ENCODE assay signal across 18 cellular contexts in the genomic region with DNA sequence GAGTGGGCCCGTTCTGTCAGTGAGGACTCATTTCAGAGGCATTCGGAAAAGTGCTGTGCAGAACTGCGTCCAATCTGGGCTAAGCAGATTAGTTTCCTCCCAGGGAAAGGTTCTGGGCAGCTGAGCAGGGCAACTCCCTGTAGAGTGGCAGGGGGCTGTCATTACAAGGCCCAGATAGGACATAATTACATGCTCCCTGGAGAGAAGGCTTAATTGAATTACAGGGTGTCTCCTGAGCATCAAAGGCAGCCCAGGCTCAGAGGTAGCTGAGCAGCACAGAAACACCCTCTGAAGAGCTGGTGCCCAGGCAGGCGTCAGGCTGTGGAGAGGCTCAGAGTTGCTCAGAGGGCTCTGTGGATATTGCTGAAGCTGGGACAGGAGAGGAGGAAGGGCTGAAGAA. TPM values are rescaled to one million over a fixed set of nuclear protein-coding genes. Genes with fewer than 3 reads are reported as not detected.
DNase-seq lines count a peak whose midpoint lies in the region; ATAC-seq and TF ChIP-seq lines count a peak whose summit lies in the region.
"Had no signal": no experiment of that assay in that cellular context is flagged by ENCODE, and none has a peak within 500 bp of the region (broad histone marks: within the 10 kb centered on the region; RNA-seq: fewer than 3 reads in every experiment).

No MANE protein-coding gene starts in this region.

- H3K4me1 ChIP-seq in GM23338 (ENCODE audit: insufficient read depth), result no peaks in the 10 kb centered on the region

- H3K4me2 ChIP-seq in GM23338, result no peak overlapping the region

- no peaks in the 10 kb centered on the region for H3K9me2 ChIP-seq in GM23338 (ENCODE audit: insufficient read depth)

- no peak overlapping the region for H3K4me3 ChIP-seq in GM23338
- H3K4me3 ChIP-seq: SK-N-MC had no signal

- no peaks in the 10 kb centered on the region; the same call in 2 of the 3 replicates for H3K36me3 Mint-ChIP-seq in GM23338 (ENCODE audit: low read depth)
- H3K36me3 Mint-ChIP-seq in stimulated activated memory B cell treated with anti-CD40 and anti-IgM and Interleukin-4, amounts not matched to agents 10 μg/mL and 1 μg/mL and 100 μg/mL, for 72 hours, result no peaks in the 10 kb centered on the region

- H3K27ac ChIP-seq in GM23338 (ENCODE audit: low read depth) (no peak overlapping the region), RWPE1 (no peak overlapping the region), caudate nucleus (ENCODE audit: low read depth, low read length) (no peak overlapping the region)
- H3K27ac ChIP-seq: SK-N-MC had no signal

- DNase-seq in GM23338 (ENCODE audit: low spot score), result no peak
- peak; percentile 1 to 65 for DNase-seq in NCI-H2081 (lab: John Stamatoyannopoulos, UW)
- DNase-seq in SK-N-DZ (ENCODE audit: low spot score), result peak; percentile 94
- DNase-seq in RWPE1 (ENCODE audit: low spot score), result no peak
- no peak for DNase-seq in caudate nucleus (lab: John Stamatoyannopoulos, UW)
- DNase-seq: Calu3; CD4-positive, alpha-beta T cell; DMS79; NCI-H1436 treated with DMSO at 0.1 percent for 48 hours; NCI-H446; NCI-H774; T-helper 1 cell had no signal

- no peaks in the 10 kb centered on the region for H3K27me3 Mint-ChIP-seq in GM23338 (ENCODE audit: insufficient read depth, low read depth, poor library complexity)
- H3K27me3 Mint-ChIP-seq in stimulated activated memory B cell treated with anti-CD40 and anti-IgM and Interleukin-4, amounts not matched to agents 10 μg/mL and 1 μg/mL and 100 μg/mL, for 72 hours, result peaks cover 24% of the 10 kb centered on the region

- H3K36me3 ChIP-seq in GM23338 (ENCODE audit: insufficient read depth), result no peaks in the 10 kb centered on the region

- POLR2A ChIA-PET in RWPE1 (lab: Yijun Ruan, JAX; ENCODE audit: low non-redundant PET), result no interaction called here

- H3K4me3 Mint-ChIP-seq in GM23338, result no peak overlapping the region
- H3K4me3 Mint-ChIP-seq in stimulated activated memory B cell treated with anti-CD40 and anti-IgM and Interleukin-4, amounts not matched to agents 10 μg/mL and 1 μg/mL and 100 μg/mL, for 72 hours, result no peak overlapping the region
- H3K4me3 Mint-ChIP-seq: CD4-positive, alpha-beta T cell had no signal

- H3F3A ChIP-seq in GM23338 (replicated peaks; ENCODE audit: low read depth), result no peaks in the 10 kb centered on the region

- TF ChIP-seq CTCF in GM23338 (conservative IDR thresholded peaks at IDR 0.05; ENCODE audit: low read depth in 2 of 2) (no peak), RWPE1 (conservative IDR thresholded peaks at IDR 0.05; ENCODE audit: low read depth) (no peak)

- no peaks in the 10 kb centered on the region for H3K79me2 ChIP-seq in GM23338 (replicated peaks; ENCODE audit: insufficient read depth)

- H3K27ac Mint-ChIP-seq in GM23338, result no peak overlapping the region
- no peak overlapping the region for H3K27ac Mint-ChIP-seq in stimulated activated memory B cell treated with anti-CD40 and anti-IgM and Interleukin-4, amounts not matched to agents 10 μg/mL and 1 μg/mL and 100 μg/mL, for 72 hours
- H3K27ac Mint-ChIP-seq: CD4-positive, alpha-beta T cell had no signal

- H3K27me3 ChIP-seq in GM23338 (ENCODE audit: insufficient read depth), result no peaks in the 10 kb centered on the region

- no peak overlapping the region for H2AFZ ChIP-seq in GM23338

- no peaks in the 10 kb centered on the region for H3K9me3 Mint-ChIP-seq in GM23338
- H3K9me3 Mint-ChIP-seq in stimulated activated memory B cell treated with anti-CD40 and anti-IgM and Interleukin-4, amounts not matched to agents 10 μg/mL and 1 μg/mL and 100 μg/mL, for 72 hours, result no peaks in the 10 kb centered on the region
- H3K9me3 Mint-ChIP-seq: CD4-positive, alpha-beta T cell had no signal

- ATAC-seq in GM23338, result peak; percentile 48; the same call in 2 of the 3 replicates
- peak; percentile 7 for ATAC-seq in stimulated activated memory B cell treated with anti-CD40 and anti-IgM and Interleukin-4, amounts not matched to agents 10 μg/mL and 1 μg/mL and 100 μg/mL, for 72 hours
- no peak for ATAC-seq in HG02588 (IDR thresholded peaks at IDR 0.05; ENCODE audit: unreplicated experiment)
- ATAC-seq: HCT116, Panc1, Right ventricle myocardium inferior had no signal

- no peaks in the 10 kb centered on the region; the same call in 2 of the 3 replicates for H3K4me1 Mint-ChIP-seq in GM23338
- H3K4me1 Mint-ChIP-seq in stimulated activated memory B cell treated with anti-CD40 and anti-IgM and Interleukin-4, amounts not matched to agents 10 μg/mL and 1 μg/mL and 100 μg/mL, for 72 hours, result peaks cover 6% of the 10 kb centered on the region

- H4K20me1 ChIP-seq in GM23338 (replicated peaks; ENCODE audit: insufficient read depth), result no peaks in the 10 kb centered on the region; the same call in 1 of the 2 replicates

- CTCF ChIA-PET in RWPE1 (lab: Yijun Ruan, JAX), result interaction anchor here (0.6 kb wide), 1 partner anchor 803 kb away, joined by 3 read pairs; no protein-coding TSS in a partner anchor

TF ChIP-seq in GM23338, 12 proteins besides CTCF, POLR2A, EP300 and RAD21 (continues in another document):
- TF ChIP-seq JUNB (IDR thresholded peaks at IDR 0.05; ENCODE audit: unreplicated experiment) (no peak), CREB1 (CRISPR knock-in tag; IDR thresholded peaks at IDR 0.05; ENCODE audit: low read depth) (no peak), ZNF331 (CRISPR knock-in tag; IDR thresholded peaks at IDR 0.05; ENCODE audit: low read depth) (no peak), EZH2phosphoT487 (IDR thresholded peaks at IDR 0.05; ENCODE audit: unreplicated experiment) (no peak), ZNF114 (CRISPR knock-in tag; IDR thresholded peaks at IDR 0.05) (no peak)
- TF ChIP-seq, protein P1, sequence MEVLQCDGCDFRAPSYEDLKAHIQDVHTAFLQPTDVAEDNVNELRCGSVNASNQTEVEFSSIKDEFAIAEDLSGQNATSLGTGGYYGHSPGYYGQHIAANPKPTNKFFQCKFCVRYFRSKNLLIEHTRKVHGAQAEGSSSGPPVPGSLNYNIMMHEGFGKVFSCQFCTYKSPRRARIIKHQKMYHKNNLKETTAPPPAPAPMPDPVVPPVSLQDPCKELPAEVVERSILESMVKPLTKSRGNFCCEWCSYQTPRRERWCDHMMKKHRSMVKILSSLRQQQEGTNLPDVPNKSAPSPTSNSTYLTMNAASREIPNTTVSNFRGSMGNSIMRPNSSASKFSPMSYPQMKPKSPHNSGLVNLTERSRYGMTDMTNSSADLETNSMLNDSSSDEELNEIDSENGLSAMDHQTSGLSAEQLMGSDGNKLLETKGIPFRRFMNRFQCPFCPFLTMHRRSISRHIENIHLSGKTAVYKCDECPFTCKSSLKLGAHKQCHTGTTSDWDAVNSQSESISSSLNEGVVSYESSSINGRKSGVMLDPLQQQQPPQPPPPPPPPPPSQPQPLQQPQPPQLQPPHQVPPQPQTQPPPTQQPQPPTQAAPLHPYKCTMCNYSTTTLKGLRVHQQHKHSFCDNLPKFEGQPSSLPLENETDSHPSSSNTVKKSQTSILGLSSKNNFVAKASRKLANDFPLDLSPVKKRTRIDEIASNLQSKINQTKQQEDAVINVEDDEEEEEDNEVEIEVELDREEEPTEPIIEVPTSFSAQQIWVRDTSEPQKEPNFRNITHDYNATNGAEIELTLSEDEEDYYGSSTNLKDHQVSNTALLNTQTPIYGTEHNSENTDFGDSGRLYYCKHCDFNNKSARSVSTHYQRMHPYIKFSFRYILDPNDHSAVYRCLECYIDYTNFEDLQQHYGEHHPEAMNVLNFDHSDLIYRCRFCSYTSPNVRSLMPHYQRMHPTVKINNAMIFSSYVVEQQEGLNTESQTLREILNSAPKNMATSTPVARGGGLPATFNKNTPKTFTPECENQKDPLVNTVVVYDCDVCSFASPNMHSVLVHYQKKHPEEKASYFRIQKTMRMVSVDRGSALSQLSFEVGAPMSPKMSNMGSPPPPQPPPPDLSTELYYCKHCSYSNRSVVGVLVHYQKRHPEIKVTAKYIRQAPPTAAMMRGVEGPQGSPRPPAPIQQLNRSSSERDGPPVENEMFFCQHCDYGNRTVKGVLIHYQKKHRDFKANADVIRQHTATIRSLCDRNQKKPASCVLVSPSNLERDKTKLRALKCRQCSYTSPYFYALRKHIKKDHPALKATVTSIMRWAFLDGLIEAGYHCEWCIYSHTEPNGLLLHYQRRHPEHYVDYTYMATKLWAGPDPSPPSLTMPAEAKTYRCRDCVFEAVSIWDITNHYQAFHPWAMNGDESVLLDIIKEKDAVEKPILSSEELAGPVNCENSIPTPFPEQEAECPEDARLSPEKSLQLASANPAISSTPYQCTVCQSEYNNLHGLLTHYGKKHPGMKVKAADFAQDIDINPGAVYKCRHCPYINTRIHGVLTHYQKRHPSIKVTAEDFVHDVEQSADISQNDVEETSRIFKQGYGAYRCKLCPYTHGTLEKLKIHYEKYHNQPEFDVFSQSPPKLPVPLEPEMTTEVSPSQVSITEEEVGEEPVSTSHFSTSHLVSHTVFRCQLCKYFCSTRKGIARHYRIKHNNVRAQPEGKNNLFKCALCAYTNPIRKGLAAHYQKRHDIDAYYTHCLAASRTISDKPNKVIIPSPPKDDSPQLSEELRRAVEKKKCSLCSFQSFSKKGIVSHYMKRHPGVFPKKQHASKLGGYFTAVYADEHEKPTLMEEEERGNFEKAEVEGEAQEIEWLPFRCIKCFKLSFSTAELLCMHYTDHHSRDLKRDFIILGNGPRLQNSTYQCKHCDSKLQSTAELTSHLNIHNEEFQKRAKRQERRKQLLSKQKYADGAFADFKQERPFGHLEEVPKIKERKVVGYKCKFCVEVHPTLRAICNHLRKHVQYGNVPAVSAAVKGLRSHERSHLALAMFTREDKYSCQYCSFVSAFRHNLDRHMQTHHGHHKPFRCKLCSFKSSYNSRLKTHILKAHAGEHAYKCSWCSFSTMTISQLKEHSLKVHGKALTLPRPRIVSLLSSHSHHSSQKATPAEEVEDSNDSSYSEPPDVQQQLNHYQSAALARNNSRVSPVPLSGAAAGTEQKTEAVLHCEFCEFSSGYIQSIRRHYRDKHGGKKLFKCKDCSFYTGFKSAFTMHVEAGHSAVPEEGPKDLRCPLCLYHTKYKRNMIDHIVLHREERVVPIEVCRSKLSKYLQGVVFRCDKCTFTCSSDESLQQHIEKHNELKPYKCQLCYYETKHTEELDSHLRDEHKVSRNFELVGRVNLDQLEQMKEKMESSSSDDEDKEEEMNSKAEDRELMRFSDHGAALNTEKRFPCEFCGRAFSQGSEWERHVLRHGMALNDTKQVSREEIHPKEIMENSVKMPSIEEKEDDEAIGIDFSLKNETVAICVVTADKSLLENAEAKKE (CRISPR knock-in tag; IDR thresholded peaks at IDR 0.05), result no peak

RNA-seq across cellular contexts. Expression of a gene that starts 36.0 kb away (rescaled TPM):
- 1.9 and 2.0 TPM in 2 replicates for total RNA-seq in GM23338 (2014; rRNA removed; shearing (Covaris generic))
- polyA plus RNA-seq in GM23338 (2016; fragmentation: Nextera tagmentation; extraction: Ambion mirVana), result 0.31 and 0.82 TPM in 2 replicates
- 4.5 and 5.4 TPM in 2 replicates for polyA plus RNA-seq in SK-N-DZ (2014; cell fraction: cytosol; rRNA removed)
- 6.0 and 6.3 TPM in 2 replicates for polyA plus RNA-seq in SK-N-DZ (2014; cell fraction: nucleus; rRNA removed)
- total RNA-seq: Calu3; CD4-positive, alpha-beta T cell had no signal

Comparison
In these comparisons a context has a peak if more than half of its experiments do, and no peak if none do; other contexts are left out.
1. DNase-seq: peak in NCI-H2081 (2 of 2) and SK-N-DZ (single experiment); none in GM23338 (single experiment), RWPE1 (single experiment) and caudate nucleus (0 of 61).